Comparison of ENCODE assay signal across 22 cellular contexts in genomic region chr20:53782612-53783246, GRCh38.
"Had no signal": no experiment of that assay in that cellular context is flagged by ENCODE, and none has a peak within 500 bp of the region (broad histone marks: within the 10 kb centered on the region; RNA-seq: fewer than 3 reads in every experiment).

No MANE protein-coding gene starts in this region.

- H3K27ac ChIP-seq: RWPE1, SJCRH30 had no signal

- ATAC-seq: Right ventricle myocardium inferior, SK-N-SH treated with all-trans-retinoic acid at 6 μM for 48 hours had no signal

- DNase-seq: Karpas-422, KG1, MG63, NCI-H1092, NCI-H1105 treated with DMSO at 0.1 percent for 48 hours, NCI-H1417 treated with DMSO at 0.1 percent for 48 hours, NCI-H146, NCI-H187, NCI-H2029, NCI-H2081 treated with DMSO at 0.1 percent for 48 hours, NCI-H2171, NCI-H226, NCI-H446, NCI-H510A, NCI-H524 treated with DMSO at 0.1 percent for 48 hours, NCI-H69, NCI-H774, SHP77 treated with DMSO at 0.1 percent for 48 hours, SJCRH30 had no signal

- H3K36me3 ChIP-seq: MG63, SJCRH30 had no signal

- H3K4me3 ChIP-seq: MG63, SJCRH30 had no signal

- H3K27me3 ChIP-seq: MG63, SJCRH30 had no signal

- H3K9me3 ChIP-seq: MG63, SJCRH30 had no signal
